ENCODE assay signal across 9 cellular contexts in genomic region chr7:128738570-128739047, GRCh38. TPM values are rescaled to one million over a fixed set of nuclear protein-coding genes. Genes with fewer than 3 reads are reported as not detected.
A peak's percentile ranks its signal among the peaks of the same experiment; 100 is the strongest.
DNase-seq lines count a peak whose midpoint lies in the region; ATAC-seq and TF ChIP-seq lines count a peak whose summit lies in the region.
"Had no signal": no experiment of that assay in that cellular context is flagged by ENCODE, and none has a peak within 500 bp of the region (broad histone marks: within the 10 kb centered on the region; RNA-seq: fewer than 3 reads in every experiment).

No MANE protein-coding gene starts in this region.

- H3K4me2 ChIP-seq in hepatocyte: peak overlapping the region; percentile 71

- H3K36me3 Mint-ChIP-seq in activated naive CD8-positive, alpha-beta T cell: no peaks in the 10 kb centered on the region

- no peaks in the 10 kb centered on the region for H3K9me3 Mint-ChIP-seq in activated naive CD8-positive, alpha-beta T cell (ENCODE audit: low read depth)

- peak overlapping the region; percentile 4 for H3K4me3 ChIP-seq in hepatocyte
- H3K4me3 ChIP-seq in spleen: peak overlapping the region; percentile 81 to 97 (median 88)

- no peaks in the 10 kb centered on the region for H3K9me2 ChIP-seq in hepatocyte (replicated peaks; ENCODE audit: insufficient read depth)

- H3K27me3 ChIP-seq in hepatocyte: peaks cover 1% of the 10 kb centered on the region
- no peaks in the 10 kb centered on the region for H3K27me3 ChIP-seq in spleen (replicated peaks in 1 of 7)

- peaks cover 38% of the 10 kb centered on the region for H4K20me1 ChIP-seq in hepatocyte (ENCODE audit: insufficient read depth, poor library complexity, severe bottlenecking)

- H3K4me1 Mint-ChIP-seq in activated naive CD8-positive, alpha-beta T cell (ENCODE audit: low read depth): peaks cover 38% of the 10 kb centered on the region

- H3K27ac Mint-ChIP-seq in activated naive CD8-positive, alpha-beta T cell: peak overlapping the region; percentile 91

- H3K36me3 ChIP-seq in hepatocyte (replicated peaks; ENCODE audit: insufficient read depth, low read depth) (no peaks in the 10 kb centered on the region), spleen (no peaks in the 10 kb centered on the region)

- peak; percentile 3 to 10 for ATAC-seq in activated CD4-positive, CD25-positive, alpha-beta regulatory T cell treated with anti-CD3 and anti-CD28 coated beads, Interleukin-2, amount 50 U/mL, for 24 hours
- peak; percentile 8 for ATAC-seq in HG03432 (IDR thresholded peaks at IDR 0.05; ENCODE audit: unreplicated experiment)

- no peaks in the 10 kb centered on the region for H3K27me3 Mint-ChIP-seq in activated naive CD8-positive, alpha-beta T cell

- TF ChIP-seq CTCF in hepatocyte (IDR thresholded peaks at IDR 0.05; ENCODE audit: poor library complexity) (no peak), spleen (IDR thresholded peaks at IDR 0.05 in 8 of 11, conservative IDR thresholded peaks at IDR 0.05 in 3 of 11) (no peak)

- no peaks in the 10 kb centered on the region for H3K9me3 ChIP-seq in hepatocyte (ENCODE audit: low read depth)
- no peaks in the 10 kb centered on the region for H3K9me3 ChIP-seq in spleen

- H3K27ac ChIP-seq in hepatocyte: peak overlapping the region; percentile 90
- peak overlapping the region; percentile 74 to 94 (median 92) for H3K27ac ChIP-seq in spleen

- TF ChIP-seq POLR2A in spleen (IDR thresholded peaks at IDR 0.05): no peak

- H3K4me1 ChIP-seq in hepatocyte (ENCODE audit: insufficient read depth): peaks cover 25% of the 10 kb centered on the region
- H3K4me1 ChIP-seq in spleen: peaks cover 15 to 73% (median 50%) of the 10 kb centered on the region in 6 donors

- H3K79me2 ChIP-seq in hepatocyte: peaks cover 44% of the 10 kb centered on the region

- peak overlapping the region; percentile 98 for H3K4me3 Mint-ChIP-seq in activated naive CD8-positive, alpha-beta T cell

- DNase-seq in activated CD4-positive, CD25-positive, alpha-beta regulatory T cell (lab: John Stamatoyannopoulos, UW): no peak
- no peak for DNase-seq in hepatocyte (ENCODE audit: low spot score)
- DNase-seq in spleen: no peak
- DNase-seq in inferior parietal cortex (ENCODE audit: extremely low spot score): no peak
- no peak for DNase-seq in NCI-H69 (lab: John Stamatoyannopoulos, UW)

- intact Hi-C loops in spleen (cut with DNase I; ENCODE audit: low total_unique reads): no loop called here

- H2AFZ ChIP-seq in hepatocyte: peak overlapping the region; percentile 61

- 12% methylated on average over 8 of the region's 8 CpGs for WGBS in hepatocyte (ENCODE audit: low lambda C conversion rate, missing lambda C conversion rate)
- 0 to 3% (median 2%) methylated on average over 8 of the region's 8 CpGs for WGBS in spleen, 5 donors

RNA-seq across cellular contexts. Expression of gene CALU, which starts 0.6 kb away (rescaled TPM):
- total RNA-seq in hepatocyte: 248 and 267 TPM in 2 replicates
- polyA plus RNA-seq in hepatocyte: 283 and 291 TPM in 2 replicates
- total RNA-seq in spleen: 10 to 100 TPM; 50.4 to 98.8 (median 60.8) TPM
- 10 to 100 TPM in 2 of 3 donors, 1 to 10 TPM in 1; 7.9 to 15.6 (median 13.6) TPM for polyA plus RNA-seq in spleen

RNA-seq across cellular contexts. Expression of gene OPN1SW, which starts 37.0 kb away (rescaled TPM):
- not detected in 2 replicates for total RNA-seq in hepatocyte
- polyA plus RNA-seq in hepatocyte: 0.80 TPM in 1 of 2 replicates, not detected in the other
- total RNA-seq in spleen: not detected
- polyA plus RNA-seq in spleen: not detected
- total RNA-seq: frontal cortex had no signal

RNA-seq across cellular contexts. Expression of gene CCDC136, which starts 53.2 kb away (rescaled TPM):
- total RNA-seq in hepatocyte (3.4 and 5.6 TPM in 2 replicates), spleen (1 to 10 TPM; 4.0 to 9.8 (median 5.5) TPM)
- polyA plus RNA-seq in hepatocyte (3.8 and 8.3 TPM in 2 replicates), spleen (1 to 10 TPM in 2 of 3 donors, under 1 TPM in 1; 0.77 to 2.2 (median 1.7) TPM)
